Comparison of ENCODE assay signal across 1 cellular context in the genomic region with DNA sequence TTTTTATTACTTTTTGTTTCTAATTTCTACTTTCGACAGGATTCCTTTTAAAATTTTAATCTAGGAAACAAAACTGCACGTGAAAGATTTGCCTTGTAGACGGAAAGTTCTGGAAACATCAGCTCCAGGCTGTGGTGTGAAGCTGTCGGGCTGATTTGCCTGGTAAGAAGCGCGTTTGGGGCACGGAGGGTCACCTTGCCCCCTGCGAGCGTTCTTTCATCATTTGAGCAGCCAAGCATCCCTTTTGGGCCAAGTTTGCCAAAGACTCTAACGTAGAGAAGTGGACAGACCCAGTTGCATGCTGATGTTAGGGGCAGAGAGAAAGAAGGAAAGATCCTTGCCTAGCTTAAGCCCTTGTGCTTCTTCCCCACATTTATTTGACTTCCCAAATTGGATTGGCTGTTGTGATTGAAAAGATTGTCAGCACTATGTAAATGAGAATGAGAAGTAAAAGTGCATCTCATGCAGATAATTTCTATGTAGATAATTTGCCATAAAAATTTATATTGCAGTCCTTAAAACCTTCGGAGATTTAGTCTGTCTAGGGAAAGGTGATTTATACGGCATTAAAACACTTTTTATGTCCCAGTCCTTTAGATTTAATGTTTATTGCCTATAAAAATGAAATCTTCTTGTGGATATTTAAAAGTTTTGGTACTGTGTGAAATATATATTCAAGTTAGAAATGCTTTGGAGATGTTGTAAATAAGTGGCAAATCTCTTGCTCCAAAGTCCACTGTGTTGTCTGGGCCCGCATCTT.
TF ChIP-seq lines count a peak whose summit lies in the region.

No MANE protein-coding gene starts in this region.

TF ChIP-seq in HEK293, 187 proteins besides CTCF, POLR2A, EP300 and RAD21 (continued from another document):
- TF ChIP-seq, protein P1, sequence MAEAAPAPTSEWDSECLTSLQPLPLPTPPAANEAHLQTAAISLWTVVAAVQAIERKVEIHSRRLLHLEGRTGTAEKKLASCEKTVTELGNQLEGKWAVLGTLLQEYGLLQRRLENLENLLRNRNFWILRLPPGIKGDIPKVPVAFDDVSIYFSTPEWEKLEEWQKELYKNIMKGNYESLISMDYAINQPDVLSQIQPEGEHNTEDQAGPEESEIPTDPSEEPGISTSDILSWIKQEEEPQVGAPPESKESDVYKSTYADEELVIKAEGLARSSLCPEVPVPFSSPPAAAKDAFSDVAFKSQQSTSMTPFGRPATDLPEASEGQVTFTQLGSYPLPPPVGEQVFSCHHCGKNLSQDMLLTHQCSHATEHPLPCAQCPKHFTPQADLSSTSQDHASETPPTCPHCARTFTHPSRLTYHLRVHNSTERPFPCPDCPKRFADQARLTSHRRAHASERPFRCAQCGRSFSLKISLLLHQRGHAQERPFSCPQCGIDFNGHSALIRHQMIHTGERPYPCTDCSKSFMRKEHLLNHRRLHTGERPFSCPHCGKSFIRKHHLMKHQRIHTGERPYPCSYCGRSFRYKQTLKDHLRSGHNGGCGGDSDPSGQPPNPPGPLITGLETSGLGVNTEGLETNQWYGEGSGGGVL (tag by site-specific recombination; IDR thresholded peaks at IDR 0.05): no peak
- TF ChIP-seq FEZF1 (tag by site-specific recombination; IDR thresholded peaks at IDR 0.05): 0 out of 2 replicates have a peak, but pooled peaks have one; percentile 20
TF ChIP-seq in HEK293: peak in this region for 6.
